In genomic region chr1:20413791-20414140, GRCh38 we compare ENCODE assay signal across 14 cellular contexts.
DNase-seq lines count a peak whose midpoint lies in the region.
"Had no signal": no experiment of that assay in that cellular context is flagged by ENCODE, and none has a peak within 500 bp of the region (broad histone marks: within the 10 kb centered on the region; RNA-seq: fewer than 3 reads in every experiment).

No MANE protein-coding gene starts in this region.

- peak; percentile 40 for DNase-seq in activated CD8-positive, alpha-beta memory T cell treated with anti-CD3 and anti-CD28 coated beads for 24 hours
- DNase-seq in activated CD8-positive, alpha-beta memory T cell treated with anti-CD3 and anti-CD28 coated beads, Interleukin-2, amount 50 U/mL, for 4 hours: no peak
- DNase-seq in ecto neural progenitor cell (ENCODE audit: low spot score): peak; percentile 21
- DNase-seq in mesenteric fat pad (ENCODE audit: low spot score): peak; percentile 73
- DNase-seq in hippocampal formation (lab: John Stamatoyannopoulos, UW): no peak
- no peak for DNase-seq in dermis blood vessel endothelial cell
- DNase-seq in occipital lobe (lab: John Stamatoyannopoulos, UW): no peak
- DNase-seq: Caco-2; CD4-positive, CD25-positive, alpha-beta regulatory T cell; CD8-positive, alpha-beta T cell; DMS153; DND-41; GM23248; H7 had no signal

Comparison
In these comparisons a context has a peak if more than half of its experiments do, and no peak if none do; other contexts are left out.
1. DNase-seq: peak in activated CD8-positive, alpha-beta memory T cell treated with anti-CD3 and anti-CD28 coated beads for 24 hours (single experiment), ecto neural progenitor cell (single experiment) and mesenteric fat pad (single experiment); none in activated CD8-positive, alpha-beta memory T cell treated with anti-CD3 and anti-CD28 coated beads, Interleukin-2, amount 50 U/mL, for 4 hours (single experiment), hippocampal formation (0 of 2), dermis blood vessel endothelial cell (single experiment) and occipital lobe (single experiment).